ENCODE assay signal across 1 cellular context in the genomic region with DNA sequence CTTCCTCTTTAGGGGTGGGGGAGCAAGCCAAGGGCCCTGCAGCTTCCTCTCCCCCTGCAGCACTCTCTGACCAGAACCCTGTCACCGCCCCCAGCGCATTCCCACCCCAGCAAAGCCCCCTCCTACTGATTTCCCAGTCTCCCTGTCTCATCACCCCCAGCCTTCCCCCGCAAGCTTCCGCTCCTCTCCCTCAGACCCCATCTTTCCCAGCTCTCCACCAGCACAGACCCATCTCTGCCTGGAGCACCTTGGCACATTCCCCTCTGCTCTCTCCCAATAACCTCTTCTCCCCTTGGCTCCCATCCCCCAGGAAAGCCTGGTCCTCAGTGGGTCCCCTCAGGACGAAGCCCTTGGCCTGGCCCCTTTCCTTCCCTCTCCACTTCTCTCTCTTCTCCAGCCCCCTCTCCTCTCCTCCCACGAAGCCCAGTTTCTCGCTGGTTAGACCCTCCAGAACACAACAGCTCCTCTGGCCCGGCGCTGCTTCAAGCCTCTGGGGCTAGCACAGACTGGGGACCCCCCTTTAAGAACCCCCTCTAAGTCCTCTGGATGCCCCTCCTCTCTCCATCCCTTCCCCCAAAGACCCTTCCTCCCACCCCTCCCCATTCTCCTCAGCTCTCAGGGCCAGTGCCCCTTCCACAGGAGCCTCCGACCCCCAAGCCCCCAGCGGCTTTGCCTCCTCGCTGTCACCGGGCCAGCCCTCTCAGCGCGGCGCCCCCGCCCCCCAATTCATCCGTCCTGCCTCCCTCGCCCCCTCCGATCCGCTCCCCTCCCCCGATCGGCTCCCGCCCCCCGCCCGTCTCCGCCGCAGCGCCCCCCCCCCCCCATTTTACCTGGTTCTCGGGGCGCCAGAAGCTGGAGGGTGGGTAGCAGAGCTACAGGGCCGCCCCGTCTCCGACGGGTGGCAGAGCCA.
TF ChIP-seq lines count a peak whose summit lies in the region.

No MANE protein-coding gene starts in this region.

TF ChIP-seq in H1, 55 proteins besides CTCF, POLR2A, EP300 and RAD21:
- 0 out of 2 replicates have a peak, but pooled peaks have one; percentile 33 for TF ChIP-seq SUZ12 (IDR thresholded peaks at IDR 0.05; ENCODE audit: low read length)
- no peak for TF ChIP-seq GTF2F1 (IDR thresholded peaks at IDR 0.05; ENCODE audit: borderline replicate concordance, low read depth, low read length)
- TF ChIP-seq HDAC2 (IDR thresholded peaks at IDR 0.05; ENCODE audit: borderline replicate concordance in 1 of 2, low read depth in 2 of 2, low read length in 2 of 2) = no peak
TF ChIP-seq in H1: peak in this region for 1.
